Comparison of ENCODE assay signal across 8 cellular contexts in genomic region chr3:4977001-4977888, GRCh38. TPM values are rescaled to one million over a fixed set of nuclear protein-coding genes. Genes with fewer than 3 reads are reported as not detected.
A peak's percentile ranks its signal among the peaks of the same experiment; 100 is the strongest.
DNase-seq lines count a peak whose midpoint lies in the region; ATAC-seq and TF ChIP-seq lines count a peak whose summit lies in the region.

No MANE protein-coding gene starts in this region.

- CTCF ChIA-PET in SK-N-SH (lab: Yijun Ruan, JAX) = interaction anchor here (0.6 to 16.3 kb wide), 20 partner anchors 8 to 627 kb away, joined by 3 to 277 read pairs (median 5); no protein-coding TSS in a partner anchor

- peak overlapping the region; percentile 89 to 95 for H3K27ac ChIP-seq in SK-N-SH (ENCODE audit: low read depth in 2 of 2, low read length in 1 of 2)
- H3K27ac ChIP-seq in right atrium auricular region = peak overlapping the region; percentile 96 to 98
- H3K27ac ChIP-seq in psoas muscle = peak overlapping the region; percentile 100

- peaks cover 4% of the 10 kb centered on the region; the same call in 1 of the 2 replicates for H4K20me1 ChIP-seq in SK-N-SH (ENCODE audit: insufficient read depth)

- H3K79me2 ChIP-seq in SK-N-SH (ENCODE audit: insufficient read depth) = peaks cover 28% of the 10 kb centered on the region

- no peak for TF ChIP-seq CTCF in SK-N-SH (IDR thresholded peaks at IDR 0.05)
- no peak for TF ChIP-seq CTCF in right atrium auricular region (IDR thresholded peaks at IDR 0.05)
- no peak for TF ChIP-seq CTCF in psoas muscle (IDR thresholded peaks at IDR 0.05)

- H3K4me1 ChIP-seq in SK-N-SH (ENCODE audit: control insufficient read depth in 1 of 2, insufficient read depth in 2 of 2, low read depth in 1 of 2, low read length in 1 of 2) = peaks cover 6 to 12% of the 10 kb centered on the region in 2 experiments; a peak in 2 of 4 replicates
- peaks cover 0 to 33% of the 10 kb centered on the region in 2 donors for H3K4me1 ChIP-seq in right atrium auricular region
- peaks cover 14% of the 10 kb centered on the region for H3K4me1 ChIP-seq in psoas muscle

- DNase-seq in AML-193 (lab: John Stamatoyannopoulos, UW) (peak; percentile 100), SK-N-SH (peak; percentile 60), amniotic stem cell (lab: John Stamatoyannopoulos, UW) (peak; percentile 53), right atrium auricular region (ENCODE audit: low spot score) (peak; percentile 95), psoas muscle (peak; percentile 87 to 92), NCI-H2171 (lab: John Stamatoyannopoulos, UW) (no peak)

- peak overlapping the region; percentile 51 to 72 for H3K4me3 ChIP-seq in SK-N-SH (ENCODE audit: low read depth in 2 of 2, low read length in 1 of 2)
- peak overlapping the region; percentile 87 to 92 for H3K4me3 ChIP-seq in right atrium auricular region
- H3K4me3 ChIP-seq in psoas muscle = peak overlapping the region; percentile 99

- 63% methylated on average over 32 of the region's 37 CpGs for WGBS in SK-N-SH (ENCODE audit: low lambda C conversion rate)
- 15 to 20% (median 18%) methylated on average over 37 of the region's 37 CpGs for WGBS in psoas muscle, 3 donors

- peaks cover 32% of the 10 kb centered on the region for H3F3A ChIP-seq in SK-N-SH (replicated peaks; ENCODE audit: insufficient read depth)

- intact Hi-C loops in psoas muscle (cut with DNase I) = loop anchor here (2.0 to 5.0 kb wide), 5 partner anchors 50 to 266 kb away; no protein-coding TSS in a partner anchor

- POLR2A ChIA-PET in SK-N-SH (lab: Yijun Ruan, JAX) = interaction anchor here (1.9 kb wide), 1 partner anchor 10 kb away, joined by 9 read pairs; no protein-coding TSS in a partner anchor

- TF ChIP-seq EP300 in SK-N-SH (IDR thresholded peaks at IDR 0.05; ENCODE audit: borderline replicate concordance in 1 of 2, low read depth in 1 of 2, low read length in 1 of 2) = no peak

- ATAC-seq in GM19324 (IDR thresholded peaks at IDR 0.05; ENCODE audit: low FRiP score, unreplicated experiment) = peak; percentile 19
- peak; percentile 52 for ATAC-seq in HG03378 (IDR thresholded peaks at IDR 0.05; ENCODE audit: unreplicated experiment)
- peak; percentile 26 to 45 (median 42) for ATAC-seq in psoas muscle

- H2AFZ ChIP-seq in SK-N-SH (ENCODE audit: low read depth) = peak overlapping the region; percentile 60

- H3K9me3 ChIP-seq in SK-N-SH = no peaks in the 10 kb centered on the region
- H3K9me3 ChIP-seq in right atrium auricular region = no peaks in the 10 kb centered on the region
- H3K9me3 ChIP-seq in psoas muscle = no peaks in the 10 kb centered on the region

- H3K27me3 ChIP-seq in SK-N-SH (ENCODE audit: insufficient read depth) (no peaks in the 10 kb centered on the region), right atrium auricular region (no peaks in the 10 kb centered on the region), psoas muscle (ENCODE audit: insufficient read depth in 3 of 3, low read length in 2 of 3) (no peaks in the 10 kb centered on the region)

- TF ChIP-seq RAD21 in SK-N-SH (IDR thresholded peaks at IDR 0.05; ENCODE audit: low read length) = no peak

- peak overlapping the region; percentile 94 for H3K9ac ChIP-seq in SK-N-SH

- no peaks in the 10 kb centered on the region for H3K9me2 ChIP-seq in SK-N-SH

- H3K36me3 ChIP-seq in SK-N-SH (replicated peaks in 1 of 2; ENCODE audit: control insufficient read depth in 1 of 2, insufficient read depth in 2 of 2, low read length in 1 of 2) = peaks cover 5 to 11% of the 10 kb centered on the region in 2 experiments
- no peaks in the 10 kb centered on the region for H3K36me3 ChIP-seq in right atrium auricular region
- H3K36me3 ChIP-seq in psoas muscle (ENCODE audit: insufficient read depth in 1 of 2, low read depth in 1 of 2) = peaks cover 0 to 17% of the 10 kb centered on the region in 2 donors

- peak overlapping the region; percentile 96 for H3K4me2 ChIP-seq in SK-N-SH

TF ChIP-seq in SK-N-SH, 30 proteins besides CTCF, POLR2A, EP300 and RAD21:
- TF ChIP-seq, protein P1, sequence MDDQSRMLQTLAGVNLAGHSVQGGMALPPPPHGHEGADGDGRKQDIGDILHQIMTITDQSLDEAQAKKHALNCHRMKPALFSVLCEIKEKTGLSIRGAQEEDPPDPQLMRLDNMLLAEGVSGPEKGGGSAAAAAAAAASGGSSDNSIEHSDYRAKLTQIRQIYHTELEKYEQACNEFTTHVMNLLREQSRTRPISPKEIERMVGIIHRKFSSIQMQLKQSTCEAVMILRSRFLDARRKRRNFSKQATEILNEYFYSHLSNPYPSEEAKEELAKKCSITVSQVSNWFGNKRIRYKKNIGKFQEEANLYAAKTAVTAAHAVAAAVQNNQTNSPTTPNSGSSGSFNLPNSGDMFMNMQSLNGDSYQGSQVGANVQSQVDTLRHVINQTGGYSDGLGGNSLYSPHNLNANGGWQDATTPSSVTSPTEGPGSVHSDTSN (IDR thresholded peaks at IDR 0.05) = no peak
- TF ChIP-seq RXRA (IDR thresholded peaks at IDR 0.05; ENCODE audit: borderline replicate concordance, low read depth) (peak; percentile 36; the same call in 1 of the 2 replicates), MEF2A (IDR thresholded peaks at IDR 0.05; ENCODE audit: borderline replicate concordance, low read depth) (no peak), TCF12 (IDR thresholded peaks at IDR 0.05) (0 out of 2 replicates have a peak, but pooled peaks have one; percentile 16), EZH2phosphoT487 (IDR thresholded peaks at IDR 0.05; ENCODE audit: borderline replicate concordance, low read depth) (no peak), FOXM1 (IDR thresholded peaks at IDR 0.05; ENCODE audit: low read depth) (no peak), FOSL2 (IDR thresholded peaks at IDR 0.05; ENCODE audit: borderline replicate concordance, low read depth) (no peak)
- TF ChIP-seq, protein P2, sequence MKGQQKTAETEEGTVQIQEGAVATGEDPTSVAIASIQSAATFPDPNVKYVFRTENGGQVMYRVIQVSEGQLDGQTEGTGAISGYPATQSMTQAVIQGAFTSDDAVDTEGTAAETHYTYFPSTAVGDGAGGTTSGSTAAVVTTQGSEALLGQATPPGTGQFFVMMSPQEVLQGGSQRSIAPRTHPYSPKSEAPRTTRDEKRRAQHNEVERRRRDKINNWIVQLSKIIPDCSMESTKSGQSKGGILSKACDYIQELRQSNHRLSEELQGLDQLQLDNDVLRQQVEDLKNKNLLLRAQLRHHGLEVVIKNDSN (IDR thresholded peaks at IDR 0.05; ENCODE audit: borderline replicate concordance, low read depth) = no peak
- TF ChIP-seq, protein P3, sequence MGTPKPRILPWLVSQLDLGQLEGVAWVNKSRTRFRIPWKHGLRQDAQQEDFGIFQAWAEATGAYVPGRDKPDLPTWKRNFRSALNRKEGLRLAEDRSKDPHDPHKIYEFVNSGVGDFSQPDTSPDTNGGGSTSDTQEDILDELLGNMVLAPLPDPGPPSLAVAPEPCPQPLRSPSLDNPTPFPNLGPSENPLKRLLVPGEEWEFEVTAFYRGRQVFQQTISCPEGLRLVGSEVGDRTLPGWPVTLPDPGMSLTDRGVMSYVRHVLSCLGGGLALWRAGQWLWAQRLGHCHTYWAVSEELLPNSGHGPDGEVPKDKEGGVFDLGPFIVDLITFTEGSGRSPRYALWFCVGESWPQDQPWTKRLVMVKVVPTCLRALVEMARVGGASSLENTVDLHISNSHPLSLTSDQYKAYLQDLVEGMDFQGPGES (IDR thresholded peaks at IDR 0.05; ENCODE audit: low read depth, low read length) = no peak

RNA-seq across cellular contexts. Expression of gene BHLHE40, which starts 2.0 kb away (rescaled TPM):
- polyA plus RNA-seq in SK-N-SH (2012; rRNA removed) (47.2 and 62.2 TPM in 2 replicates), psoas muscle (10 to 100 TPM; 16.7 to 65.1 (median 33.5) TPM)
- polyA plus RNA-seq in SK-N-SH (2012; cell fraction: cytosol; rRNA removed) = 23.2 and 33.0 TPM in 2 replicates
- 211 and 257 TPM in 2 replicates for polyA plus RNA-seq in SK-N-SH (2012; cell fraction: nucleus; rRNA removed)
- total RNA-seq in right atrium auricular region (10 to 100 TPM; 32.3 to 49.5 TPM), psoas muscle (100 to 1,000 TPM in 1 of 4 donors, 10 to 100 TPM in 3; 22.7 to 143 (median 77.0) TPM)
